In the genomic region with DNA sequence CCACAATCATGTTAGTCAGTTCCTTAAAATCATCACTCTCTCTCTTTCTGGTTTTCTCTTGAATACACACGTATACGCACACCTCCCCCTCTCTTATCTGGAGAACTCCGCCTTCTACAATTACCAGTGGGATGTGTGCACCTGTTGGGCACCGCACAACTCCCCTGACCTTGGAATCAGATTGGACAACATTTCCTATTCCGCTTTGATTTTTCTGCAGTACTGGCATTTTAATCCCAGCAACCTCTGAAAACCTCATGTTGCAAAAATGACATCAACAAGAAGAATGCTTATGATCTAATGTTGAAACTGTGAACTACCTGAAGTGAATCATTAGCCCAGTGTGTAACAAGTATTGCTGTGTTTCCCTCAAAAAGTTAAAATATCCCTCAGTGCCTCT, we compare ENCODE assay signal across 38 cellular contexts.
A peak's percentile ranks its signal among the peaks of the same experiment; 100 is the strongest.
DNase-seq lines count a peak whose midpoint lies in the region; ATAC-seq, FAIRE-seq and TF ChIP-seq lines count a peak whose summit lies in the region.
"Had no signal": no experiment of that assay in that cellular context is flagged by ENCODE, and none has a peak within 500 bp of the region (broad histone marks: within the 10 kb centered on the region; RNA-seq: fewer than 3 reads in every experiment).

No MANE protein-coding gene starts in this region.

- no peaks in the 10 kb centered on the region for H3K36me3 Mint-ChIP-seq in activated T-helper 1 cell treated with anti-CD3 and anti-CD28 coated beads, Interleukin-12 subunit alpha, Interleukin-12 subunit beta, Interleukin-2, Interleukin-4 antibody, amounts not matched to agents 30 ng/mL and 10 ng/mL and 1 ng/mL, durations not matched to agents 14 hours and 24 hours and 36 hours (ENCODE audit: low read depth)
- H3K36me3 Mint-ChIP-seq: activated naive CD8-positive, alpha-beta T cell treated with anti-CD3 and anti-CD28 coated beads for 36 hours; CD8-positive, alpha-beta T cell; memory B cell had no signal

- H3K9me1 ChIP-seq in IMR-90 (ENCODE audit: insufficient read depth, low read length), result no peaks in the 10 kb centered on the region

- WGBS in IMR-90 (ENCODE audit: extremely low coverage in 2 of 2, insufficient read length in 1 of 2), 2 experiments, result 100% methylated on average over 1 of the region's 5 CpGs; no CpG with 5 or more reads in 1 of the 2 experiments
- 79% methylated on average over 5 of the region's 5 CpGs for WGBS in GM12878 (ENCODE audit: insufficient coverage, insufficient replicate concordance, low lambda C conversion rate, missing lambda C conversion rate)

- no peak overlapping the region for H2AFZ ChIP-seq in IMR-90 (replicated peaks; ENCODE audit: low read length, poor library complexity)
- H2AFZ ChIP-seq in GM12878 (ENCODE audit: control insufficient read depth, low read depth, low read length), result no peak overlapping the region
- H2AFZ ChIP-seq: neural progenitor cell had no signal

- H3K4me2 ChIP-seq in IMR-90 (ENCODE audit: low read depth, low read length) (no peak overlapping the region), GM12878 (ENCODE audit: control insufficient read depth, insufficient read depth) (no peak overlapping the region)
- H3K4me2 ChIP-seq: neural progenitor cell had no signal

- no peak overlapping the region for H4K5ac ChIP-seq in IMR-90 (ENCODE audit: low read depth, low read length)

- DNase-seq in IMR-90 (peak; percentile 17), GM12878 (ENCODE audit: low read depth, low spot score) (no peak), kidney glomerular epithelial cell (lab: John Stamatoyannopoulos, UW) (peak; percentile 32), renal cortical epithelial cell (ENCODE audit: low read depth) (peak; percentile 63), NCI-H510A (lab: John Stamatoyannopoulos, UW) (no peak), putamen (ENCODE audit: low spot score) (no peak)
- no peak for DNase-seq in activated T-helper 1 cell treated with anti-CD3 and anti-CD28 coated beads, Interleukin-12 subunit alpha, Interleukin-12 subunit beta, Interleukin-2, Interleukin-4 antibody, amounts not matched to agents 30 ng/mL and 10 ng/mL and 1 ng/mL, durations not matched to agents 14 hours and 24 hours and 36 hours (ENCODE audit: low spot score)
- DNase-seq: activated CD4-positive, alpha-beta T cell treated with anti-CD3 and anti-CD28 coated beads for 48 hours; activated CD8-positive, alpha-beta memory T cell treated with anti-CD3 and anti-CD28 coated beads for 24 hours; activated gamma-delta T cell; activated naive CD8-positive, alpha-beta T cell treated with anti-CD3 and anti-CD28 coated beads for 36 hours; aorta; BE2C; CD8-positive, alpha-beta T cell; central memory CD4-positive, alpha-beta T cell; EL; foreskin fibroblast; H9; Karpas-422; NCI-H1417 treated with DMSO at 0.1 percent for 48 hours; NCI-H2081 treated with DMSO at 0.1 percent for 48 hours; NCI-H345; NCI-H748 treated with DMSO at 0.1 percent for 48 hours; Peyer's patch; SHP77 treated with DMSO at 0.1 percent for 48 hours; stimulated activated CD4-positive, alpha-beta T cell treated with anti-CD3 and anti-CD28 coated beads, Interleukin-4, amount 100 ng/mL, for 1 hour; SW 1271; T-helper 9 cell; tibial artery; WERI-Rb-1 had no signal

- RAD21 ChIA-PET in GM12878 (lab: Charles Lee; ENCODE audit: unreplicated experiment), result interaction anchor here (1.0 to 1.2 kb wide), 4 partner anchors 23 to 325 kb away, joined by 3 to 5 read pairs (median 4); no protein-coding TSS in a partner anchor

- in situ Hi-C loops in IMR-90 (cut with MboI; ENCODE audit: low sequenced_read_pairs), result no loop called here
- in situ Hi-C loops in GM12878 (cut with MboI), result no loop called here

- TF ChIP-seq RAD21 in IMR-90 (IDR thresholded peaks at IDR 0.05; ENCODE audit: low read length) (no peak), GM12878 (IDR thresholded peaks at IDR 0.05; ENCODE audit: insufficient read depth, low read depth, low read length) (no peak)

- no peaks in the 10 kb centered on the region for H4K20me1 ChIP-seq in IMR-90 (ENCODE audit: insufficient read depth, low read length)
- H4K20me1 ChIP-seq in GM12878 (ENCODE audit: control insufficient read depth, insufficient read depth), result no peaks in the 10 kb centered on the region

- no peaks in the 10 kb centered on the region for H3K79me2 ChIP-seq in GM12878 (ENCODE audit: control insufficient read depth, insufficient read depth, low read length)

- ATAC-seq in IMR-90 (ENCODE audit: low read depth) (no peak), GM12878 (peak; percentile 43)
- ATAC-seq: CD8-positive, alpha-beta T cell; left lobe of liver; sciatic nerve had no signal

- SMC1A ChIA-PET in GM12878 (lab: Charles Lee; ENCODE audit: uncharacterized antibody, unreplicated experiment), result interaction anchor here (0.7 to 1.0 kb wide), 3 partner anchors 11 to 91 kb away, joined by 3 to 4 read pairs (median 3); no protein-coding TSS in a partner anchor

- no peak overlapping the region for H2BK5ac ChIP-seq in IMR-90 (ENCODE audit: low read depth, low read length, poor library complexity, severe bottlenecking)

- H3K27me3 ChIP-seq in IMR-90 (ENCODE audit: control insufficient read depth, insufficient read depth, low read length) (0 out of 2 replicates have a peak, but pooled peaks cover 1% of the 10 kb centered on the region), GM12878 (replicated peaks in 1 of 2; ENCODE audit: control insufficient read depth in 2 of 2, insufficient read depth in 2 of 2, low read length in 1 of 2) (no peaks in the 10 kb centered on the region)
- H3K27me3 ChIP-seq: BE2C, esophagus muscularis mucosa, neural progenitor cell, Peyer's patch, tibial artery had no signal

- H3K27ac ChIP-seq in IMR-90 (ENCODE audit: insufficient read depth, low read length), result no peak overlapping the region
- H3K27ac ChIP-seq in GM12878 (ENCODE audit: control insufficient read depth, insufficient read depth), result no peak overlapping the region
- H3K27ac ChIP-seq: esophagus muscularis mucosa, neural progenitor cell, Peyer's patch, tibial artery, WERI-Rb-1 had no signal

- no TSS peak for BruUV-seq in IMR-90 (replicated peaks; lab: Mats Ljungman, UMichigan)
- no TSS peak for BruUV-seq in GM12878 (replicated peaks; lab: Mats Ljungman, UMichigan)

- no peak overlapping the region for H3K23ac ChIP-seq in IMR-90 (ENCODE audit: low read depth, low read length)

- no peaks in the 10 kb centered on the region for H3K4me1 ChIP-seq in IMR-90 (ENCODE audit: control insufficient read depth, insufficient read depth, low read length)
- no peaks in the 10 kb centered on the region for H3K4me1 ChIP-seq in GM12878 (ENCODE audit: control insufficient read depth, insufficient read depth, low read length)
- H3K4me1 ChIP-seq: BE2C, neural progenitor cell, Peyer's patch, tibial artery had no signal

- intact Hi-C loops in IMR-90 (cut with micrococcal nuclease), result no loop called here
- intact Hi-C loops in GM12878 (cut with micrococcal nuclease; ENCODE audit: unreplicated experiment), result loop anchor here (2.0 kb wide), 1 partner anchor 324 kb away; no protein-coding TSS in a partner anchor
- intact Hi-C loops in activated T-helper 1 cell treated with anti-CD3 and anti-CD28 coated beads, Interleukin-12 subunit alpha, Interleukin-12 subunit beta, Interleukin-2, Interleukin-4 antibody, amounts not matched to agents 30 ng/mL and 10 ng/mL and 1 ng/mL, durations not matched to agents 14 hours and 24 hours and 36 hours (cut with micrococcal nuclease), result no loop called here

- CTCF ChIA-PET in IMR-90 (lab: Yijun Ruan, JAX) (interaction anchor here (0.6 to 1.0 kb wide), 3 partner anchors 14 to 60 kb away, joined by 3 to 4 read pairs (median 3); no protein-coding TSS in a partner anchor), GM12878 (lab: Yijun Ruan, JAX) (interaction anchor here (0.7 to 2.9 kb wide), 8 partner anchors 7 to 200 kb away, joined by 3 to 19 read pairs (median 4); a partner anchor contains a TSS)

- H3K79me1 ChIP-seq in IMR-90 (ENCODE audit: low read depth in 1 of 2, low read length in 2 of 2), result no peaks in the 10 kb centered on the region

- no peak overlapping the region for H3K4me3 ChIP-seq in IMR-90 (ENCODE audit: insufficient read depth, low read depth, low read length)
- no peak overlapping the region for H3K4me3 ChIP-seq in GM12878
- H3K4me3 ChIP-seq: esophagus muscularis mucosa, neural progenitor cell, Peyer's patch, tibial artery had no signal

- H3K27me3 Mint-ChIP-seq in activated T-helper 1 cell treated with anti-CD3 and anti-CD28 coated beads, Interleukin-12 subunit alpha, Interleukin-12 subunit beta, Interleukin-2, Interleukin-4 antibody, amounts not matched to agents 30 ng/mL and 10 ng/mL and 1 ng/mL, durations not matched to agents 14 hours and 24 hours and 36 hours (ENCODE audit: insufficient read depth), result no peaks in the 10 kb centered on the region
- H3K27me3 Mint-ChIP-seq: dendritic cell treated with granulocyte-macrophage colony-stimulating factor and Interleukin-4, amounts not matched to agents 40 ng/mL and 50 ng/mL, for 4 days had no signal

- no peak for TF ChIP-seq CTCF in IMR-90 (conservative IDR thresholded peaks at IDR 0.05; ENCODE audit: low read depth, low read length)
- TF ChIP-seq CTCF in GM12878 (IDR thresholded peaks at IDR 0.05 in 2 of 3, conservative IDR thresholded peaks at IDR 0.05 in 1 of 3; ENCODE audit: control insufficient read depth in 2 of 3, extremely low read depth in 1 of 3, insufficient read depth in 1 of 3, low read depth in 3 of 3, low read length in 3 of 3), result no peak

- no peaks in the 10 kb centered on the region for H3K9me3 ChIP-seq in IMR-90 (ENCODE audit: control insufficient read depth, insufficient read depth, low read length)
- no peaks in the 10 kb centered on the region; the same call in 2 of the 3 replicates for H3K9me3 ChIP-seq in GM12878 (replicated peaks; ENCODE audit: control insufficient read depth, insufficient read depth, low read length)
- H3K9me3 ChIP-seq: BE2C, esophagus muscularis mucosa, Peyer's patch, tibial artery had no signal

- H4K91ac ChIP-seq in IMR-90 (ENCODE audit: insufficient read depth, low read depth, low read length), result no peak overlapping the region

- no peak overlapping the region for H3K4me3 Mint-ChIP-seq in activated T-helper 1 cell treated with anti-CD3 and anti-CD28 coated beads, Interleukin-12 subunit alpha, Interleukin-12 subunit beta, Interleukin-2, Interleukin-4 antibody, amounts not matched to agents 30 ng/mL and 10 ng/mL and 1 ng/mL, durations not matched to agents 14 hours and 24 hours and 36 hours
- H3K4me3 Mint-ChIP-seq: activated naive CD8-positive, alpha-beta T cell treated with anti-CD3 and anti-CD28 coated beads for 36 hours; CD8-positive, alpha-beta T cell; dendritic cell treated with granulocyte-macrophage colony-stimulating factor and Interleukin-4, amounts not matched to agents 40 ng/mL and 50 ng/mL, for 4 days; H9; memory B cell; neural progenitor cell had no signal

- no peak overlapping the region for H2BK120ac ChIP-seq in IMR-90 (ENCODE audit: low read depth, low read length)

- no peak overlapping the region for H2AK9ac ChIP-seq in IMR-90 (replicated peaks; ENCODE audit: low read depth, low read length, poor library complexity)

- H3K4ac ChIP-seq in IMR-90 (ENCODE audit: low read depth, low read length), result no peak overlapping the region

- no peak overlapping the region for H3K14ac ChIP-seq in IMR-90 (replicated peaks; ENCODE audit: low read depth, low read length)

- no peak overlapping the region for H2BK20ac ChIP-seq in IMR-90 (ENCODE audit: low read depth, low read length)

- no peak overlapping the region for H4K8ac ChIP-seq in IMR-90 (ENCODE audit: low read depth in 2 of 2, low read length in 2 of 2)

- H3K18ac ChIP-seq in IMR-90 (ENCODE audit: low read depth, low read length), result no peak overlapping the region

- H3K27ac Mint-ChIP-seq in activated T-helper 1 cell treated with anti-CD3 and anti-CD28 coated beads, Interleukin-12 subunit alpha, Interleukin-12 subunit beta, Interleukin-2, Interleukin-4 antibody, amounts not matched to agents 30 ng/mL and 10 ng/mL and 1 ng/mL, durations not matched to agents 14 hours and 24 hours and 36 hours, result no peak overlapping the region
- H3K27ac Mint-ChIP-seq: activated naive CD8-positive, alpha-beta T cell treated with anti-CD3 and anti-CD28 coated beads for 36 hours; CD8-positive, alpha-beta T cell; dendritic cell treated with granulocyte-macrophage colony-stimulating factor and Interleukin-4, amounts not matched to agents 40 ng/mL and 50 ng/mL, for 4 days; memory B cell; neural progenitor cell had no signal

- no peak overlapping the region for H2BK15ac ChIP-seq in IMR-90 (ENCODE audit: low read depth, low read length)

- H3K9me3 Mint-ChIP-seq in activated T-helper 1 cell treated with anti-CD3 and anti-CD28 coated beads, Interleukin-12 subunit alpha, Interleukin-12 subunit beta, Interleukin-2, Interleukin-4 antibody, amounts not matched to agents 30 ng/mL and 10 ng/mL and 1 ng/mL, durations not matched to agents 14 hours and 24 hours and 36 hours, result no peaks in the 10 kb centered on the region
- H3K9me3 Mint-ChIP-seq: activated naive CD8-positive, alpha-beta T cell treated with anti-CD3 and anti-CD28 coated beads for 36 hours; CD8-positive, alpha-beta T cell; dendritic cell treated with granulocyte-macrophage colony-stimulating factor and Interleukin-4, amounts not matched to agents 40 ng/mL and 50 ng/mL, for 4 days; H9; neural progenitor cell had no signal

- no peak overlapping the region for H3K56ac ChIP-seq in IMR-90 (ENCODE audit: extremely low read depth, insufficient read depth, low read length)

- H2AK5ac ChIP-seq in IMR-90 (ENCODE audit: low read depth, low read length), result no peak overlapping the region

- FAIRE-seq in GM12878 (lab: Jason Lieb, UNC), result no peak
- FAIRE-seq: GM18507, GM19239 had no signal

- no peak for TF ChIP-seq EP300 in GM12878 (IDR thresholded peaks at IDR 0.05; ENCODE audit: borderline replicate concordance in 1 of 2, control insufficient read depth in 1 of 2, low read depth in 2 of 2, low read length in 2 of 2)

- no peaks in the 10 kb centered on the region for H3K36me3 ChIP-seq in IMR-90 (ENCODE audit: control insufficient read depth, insufficient read depth, low read length)
- no peaks in the 10 kb centered on the region for H3K36me3 ChIP-seq in GM12878 (ENCODE audit: control insufficient read depth in 2 of 2, insufficient read depth in 2 of 2, low read length in 1 of 2)
- H3K36me3 ChIP-seq: BE2C, esophagus muscularis mucosa, neural progenitor cell, Peyer's patch, tibial artery, WERI-Rb-1 had no signal

- dilution Hi-C loops in IMR-90 (cut with HindIII; ENCODE audit: low sequenced_read_pairs, unreplicated experiment), result no loop called here

- H3K4me1 Mint-ChIP-seq in activated T-helper 1 cell treated with anti-CD3 and anti-CD28 coated beads, Interleukin-12 subunit alpha, Interleukin-12 subunit beta, Interleukin-2, Interleukin-4 antibody, amounts not matched to agents 30 ng/mL and 10 ng/mL and 1 ng/mL, durations not matched to agents 14 hours and 24 hours and 36 hours (ENCODE audit: low read depth), result no peaks in the 10 kb centered on the region
- H3K4me1 Mint-ChIP-seq: activated naive CD8-positive, alpha-beta T cell treated with anti-CD3 and anti-CD28 coated beads for 36 hours; memory B cell had no signal

- POLR2A ChIA-PET in IMR-90 (lab: Charles Lee; ENCODE audit: unreplicated experiment), result no interaction called here
- POLR2A ChIA-PET in GM12878 (lab: Charles Lee), result interaction anchor here (1.2 kb wide), 1 partner anchor 14 kb away, joined by 3 read pairs; no protein-coding TSS in a partner anchor

- H3K9ac ChIP-seq in IMR-90 (ENCODE audit: low read depth, low read length) (no peak overlapping the region), GM12878 (ENCODE audit: control insufficient read depth, insufficient read depth, low read length) (no peak overlapping the region)
- H3K9ac ChIP-seq: neural progenitor cell had no signal

- no peak for TF ChIP-seq POLR2A in IMR-90 (IDR thresholded peaks at IDR 0.05; ENCODE audit: low read depth, low read length)
- TF ChIP-seq POLR2A in GM12878 (IDR thresholded peaks at IDR 0.05; ENCODE audit: low read depth, low read length), result no peak

Comparison
In these comparisons a context has a peak if more than half of its experiments do, and no peak if none do; other contexts are left out.
1. DNase-seq: peak in IMR-90 (single experiment), kidney glomerular epithelial cell (single experiment) and renal cortical epithelial cell (single experiment); none in GM12878 (single experiment), NCI-H510A (single experiment), putamen (single experiment) and activated T-helper 1 cell treated with anti-CD3 and anti-CD28 coated beads, Interleukin-12 subunit alpha, Interleukin-12 subunit beta, Interleukin-2, Interleukin-4 antibody, amounts not matched to agents 30 ng/mL and 10 ng/mL and 1 ng/mL, durations not matched to agents 14 hours and 24 hours and 36 hours (single experiment).